In genomic region chr16:4465977-4466779, GRCh38 we compare ENCODE assay signal across 13 cellular contexts. TPM values are rescaled to one million over a fixed set of nuclear protein-coding genes. Genes with fewer than 3 reads are reported as not detected.
DNase-seq lines count a peak whose midpoint lies in the region; FAIRE-seq and TF ChIP-seq lines count a peak whose summit lies in the region.
"Had no signal": no experiment of that assay in that cellular context is flagged by ENCODE, and none has a peak within 500 bp of the region (broad histone marks: within the 10 kb centered on the region; RNA-seq: fewer than 3 reads in every experiment).

No MANE protein-coding gene starts in this region.

- no peaks in the 10 kb centered on the region for H3K9me3 ChIP-seq in PC-9 (ENCODE audit: insufficient read depth, low read depth)
- H3K9me3 ChIP-seq in left ventricle myocardium inferior (replicated peaks), result no peaks in the 10 kb centered on the region
- no peaks in the 10 kb centered on the region for H3K9me3 ChIP-seq in tibial artery
- H3K9me3 ChIP-seq: BLaER1, tibial nerve had no signal

- H3K4me2 ChIP-seq in PC-9, result no peak overlapping the region
- H3K4me2 ChIP-seq: BLaER1 had no signal

- 0 out of 2 replicates have a peak, but pooled peaks cover 5% of the 10 kb centered on the region for H3K79me2 ChIP-seq in PC-9 (ENCODE audit: low read depth)

- no peak overlapping the region for H3K4me3 ChIP-seq in PC-9
- peak overlapping the region; percentile 38 for H3K4me3 ChIP-seq in left ventricle myocardium inferior
- no peak overlapping the region for H3K4me3 ChIP-seq in dorsolateral prefrontal cortex
- H3K4me3 ChIP-seq in tibial artery, result no peak overlapping the region
- H3K4me3 ChIP-seq: BLaER1, tibial nerve had no signal

- DNase-seq in PC-9 (no peak), left ventricle myocardium inferior (peak; percentile 78), dorsolateral prefrontal cortex (no peak), NCI-H748 treated with DMSO at 0.1 percent for 48 hours (lab: John Stamatoyannopoulos, UW) (no peak), H54 (ENCODE audit: insufficient read length, low spot score) (no peak), tibial artery (no peak)
- peak; percentile 62 to 72 for DNase-seq in activated T-cell treated with anti-CD3 and anti-CD28 coated beads, Interleukin-2, amount 50 U/mL, for 48 hours
- peak; percentile 17 to 28 (median 19) for DNase-seq in stimulated activated CD4-positive, alpha-beta T cell treated with anti-CD3 and anti-CD28 coated beads, TNF-alpha, amount 100 ng/mL, for 48 hours (ENCODE audit: low read depth in 3 of 3)
- DNase-seq: glutamatergic neuron, nephron progenitor cell had no signal

- H4K20me1 ChIP-seq in PC-9 (ENCODE audit: insufficient read depth), result peaks cover 18% of the 10 kb centered on the region

- TF ChIP-seq CTCF in PC-9 (conservative IDR thresholded peaks at IDR 0.05) (no peak), left ventricle myocardium inferior (IDR thresholded peaks at IDR 0.05; ENCODE audit: borderline replicate concordance) (no peak), dorsolateral prefrontal cortex (IDR thresholded peaks at IDR 0.05 in 54 of 56, conservative IDR thresholded peaks at IDR 0.05 in 2 of 56; ENCODE audit: low read depth in 1 of 56, partially characterized antibody in 56 of 56) (no peak), tibial artery (IDR thresholded peaks at IDR 0.05) (no peak)

- H3K4me1 ChIP-seq in PC-9 (replicated peaks; ENCODE audit: insufficient read depth), result peaks cover 30% of the 10 kb centered on the region
- peaks cover 25% of the 10 kb centered on the region for H3K4me1 ChIP-seq in left ventricle myocardium inferior
- H3K4me1 ChIP-seq in tibial artery, result no peaks in the 10 kb centered on the region
- H3K4me1 ChIP-seq: BLaER1 had no signal

- H2AFZ ChIP-seq in PC-9, result no peak overlapping the region

- peaks cover 50% of the 10 kb centered on the region for H3F3A ChIP-seq in PC-9 (ENCODE audit: insufficient read depth, low read depth)

- no peaks in the 10 kb centered on the region for H3K36me3 ChIP-seq in PC-9 (ENCODE audit: low read depth)
- peaks cover 30% of the 10 kb centered on the region for H3K36me3 ChIP-seq in left ventricle myocardium inferior
- H3K36me3 ChIP-seq in tibial artery, result peaks cover 8 to 85% (median 48%) of the 10 kb centered on the region in 3 donors

- intact Hi-C loops in PC-9 (cut with micrococcal nuclease; ENCODE audit: unreplicated experiment) (no loop called here), left ventricle myocardium inferior (cut with micrococcal nuclease) (no loop called here), dorsolateral prefrontal cortex (cut with DNase I) (no loop called here), tibial artery (cut with DNase I; ENCODE audit: low total_unique reads) (no loop called here)

- CTCF ChIA-PET in PC-9 (lab: Charles Lee), result no interaction called here

- no peak for FAIRE-seq in H54 (lab: Jason Lieb, UNC)
- FAIRE-seq: GM18507 had no signal

- no peak for TF ChIP-seq POLR2A in H54 (IDR thresholded peaks at IDR 0.05; ENCODE audit: low read depth, low read length)

- no TSS peak for BruUV-seq in PC-9 (replicated peaks; lab: Mats Ljungman, UMichigan)

- H3K27ac ChIP-seq in PC-9, result peak overlapping the region; percentile 78; the same call in 1 of the 2 replicates
- H3K27ac ChIP-seq in left ventricle myocardium inferior (replicated peaks), result peak overlapping the region; percentile 89
- no peak overlapping the region for H3K27ac ChIP-seq in dorsolateral prefrontal cortex
- H3K27ac ChIP-seq in tibial artery, result no peak overlapping the region
- H3K27ac ChIP-seq: BLaER1, tibial nerve had no signal

- POLR2A ChIA-PET in PC-9 (lab: Charles Lee; ENCODE audit: unreplicated experiment), result no interaction called here

- H3K27me3 ChIP-seq in PC-9 (ENCODE audit: insufficient read depth, low read depth) (no peaks in the 10 kb centered on the region), left ventricle myocardium inferior (ENCODE audit: low read depth) (no peaks in the 10 kb centered on the region), dorsolateral prefrontal cortex (no peaks in the 10 kb centered on the region), tibial artery (no peaks in the 10 kb centered on the region)
- H3K27me3 ChIP-seq: BLaER1, tibial nerve had no signal

- H3K9me2 ChIP-seq in PC-9 (ENCODE audit: insufficient read depth), result no peaks in the 10 kb centered on the region

RNA-seq across cellular contexts. Expression of gene NMRAL1, which starts 8.2 kb away (rescaled TPM):
- total RNA-seq in PC-9 (2021), result 118 and 141 TPM in 2 replicates
- 21.9 TPM for total RNA-seq in left ventricle myocardium inferior
- 10 to 100 TPM; 28.4 to 78.4 (median 55.8) TPM for total RNA-seq in dorsolateral prefrontal cortex

RNA-seq across cellular contexts. Expression of gene HMOX2, which starts 10.0 kb away (rescaled TPM):
- total RNA-seq in PC-9 (2021) (68.1 and 69.5 TPM in 2 replicates), left ventricle myocardium inferior (115 TPM), dorsolateral prefrontal cortex (100 to 1,000 TPM in 32 of 120 experiments, 10 to 100 TPM in 88; 41.9 to 120 (median 90.5) TPM)

RNA-seq across cellular contexts. Expression of gene DNAJA3, which starts 40.5 kb away (rescaled TPM):
- total RNA-seq in PC-9 (2021) (58.9 and 66.5 TPM in 2 replicates), left ventricle myocardium inferior (74.2 TPM), dorsolateral prefrontal cortex (10 to 100 TPM; 38.3 to 66.6 (median 53.2) TPM)

RNA-seq across cellular contexts. Expression of gene CORO7, which starts 49.8 kb away (rescaled TPM):
- 42.1 and 55.4 TPM in 2 replicates for total RNA-seq in PC-9 (2021)
- 12.5 TPM for total RNA-seq in left ventricle myocardium inferior
- total RNA-seq in dorsolateral prefrontal cortex, result 100 to 1,000 TPM in 1 of 120 experiments, 10 to 100 TPM in 119; 38.4 to 111 (median 63.7) TPM

Comparison
In these comparisons a context has a peak if more than half of its experiments do, and no peak if none do; other contexts are left out.
1. DNase-seq: peak in activated T-cell treated with anti-CD3 and anti-CD28 coated beads, Interleukin-2, amount 50 U/mL, for 48 hours (2 of 2), left ventricle myocardium inferior (single experiment) and stimulated activated CD4-positive, alpha-beta T cell treated with anti-CD3 and anti-CD28 coated beads, TNF-alpha, amount 100 ng/mL, for 48 hours (3 of 3); none in PC-9 (0 of 2), dorsolateral prefrontal cortex (0 of 10), NCI-H748 treated with DMSO at 0.1 percent for 48 hours (single experiment), H54 (single experiment) and tibial artery (0 of 2).
2. H3K27ac ChIP-seq: peak in PC-9 (single experiment) and left ventricle myocardium inferior (single experiment); none in dorsolateral prefrontal cortex (0 of 59) and tibial artery (0 of 2).